22 cellular contexts compared by ENCODE assay signal in the genomic region with DNA sequence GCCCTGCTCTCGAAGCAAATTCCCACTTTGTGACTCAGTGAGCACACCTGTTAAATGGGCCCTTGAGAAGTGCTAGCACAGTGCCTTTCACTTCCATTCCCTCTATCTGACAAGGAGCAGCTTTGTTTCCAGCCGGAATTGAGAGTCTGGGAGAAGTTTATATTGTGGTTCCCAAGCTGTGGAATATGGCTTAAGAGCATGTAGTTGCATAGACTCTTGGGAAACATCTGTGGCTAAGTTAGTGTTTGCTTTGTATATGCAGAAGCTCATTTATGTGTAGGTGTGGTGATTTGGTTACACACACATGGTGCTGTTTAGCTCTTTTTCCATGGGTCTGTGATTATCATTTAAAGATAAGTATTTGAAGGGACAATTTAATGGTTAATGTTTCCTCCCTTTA.
"Had no signal": no experiment of that assay in that cellular context is flagged by ENCODE, and none has a peak within 500 bp of the region (broad histone marks: within the 10 kb centered on the region; RNA-seq: fewer than 3 reads in every experiment).

No MANE protein-coding gene starts in this region.

- H3K9ac ChIP-seq: KMS-11, SK-N-SH had no signal

- H3K4me2 ChIP-seq: KMS-11, SK-N-SH had no signal

- ATAC-seq: Panc1, PC-3, T-cell had no signal

- H3K27ac ChIP-seq: HL-60, KMS-11, RWPE1 had no signal

- H3K9me3 ChIP-seq: SK-N-SH had no signal

- FAIRE-seq: HTR-8/SVneo had no signal

- DNase-seq: Kasumi-1, MM.1S, NCI-H1092 treated with DMSO at 0.1 percent for 48 hours, NCI-H1436, NCI-H187, NCI-H2029, NCI-H2081 treated with DMSO at 0.1 percent for 48 hours, NCI-H2171 treated with DMSO at 0.1 percent for 48 hours, NCI-H345, NCI-H446 treated with DMSO at 0.1 percent for 48 hours, NCI-H510A treated with DMSO at 0.1 percent for 48 hours, NCI-H774, PC-3, SHP77, SK-N-SH, SW 1271, T-cell had no signal
